8 cellular contexts compared by ENCODE assay signal in genomic region chr17:28743243-28744103, GRCh38. TPM values are rescaled to one million over a fixed set of nuclear protein-coding genes. Genes with fewer than 3 reads are reported as not detected.
A peak's percentile ranks its signal among the peaks of the same experiment; 100 is the strongest.
DNase-seq lines count a peak whose midpoint lies in the region; ATAC-seq and TF ChIP-seq lines count a peak whose summit lies in the region.

A gene with protein sequence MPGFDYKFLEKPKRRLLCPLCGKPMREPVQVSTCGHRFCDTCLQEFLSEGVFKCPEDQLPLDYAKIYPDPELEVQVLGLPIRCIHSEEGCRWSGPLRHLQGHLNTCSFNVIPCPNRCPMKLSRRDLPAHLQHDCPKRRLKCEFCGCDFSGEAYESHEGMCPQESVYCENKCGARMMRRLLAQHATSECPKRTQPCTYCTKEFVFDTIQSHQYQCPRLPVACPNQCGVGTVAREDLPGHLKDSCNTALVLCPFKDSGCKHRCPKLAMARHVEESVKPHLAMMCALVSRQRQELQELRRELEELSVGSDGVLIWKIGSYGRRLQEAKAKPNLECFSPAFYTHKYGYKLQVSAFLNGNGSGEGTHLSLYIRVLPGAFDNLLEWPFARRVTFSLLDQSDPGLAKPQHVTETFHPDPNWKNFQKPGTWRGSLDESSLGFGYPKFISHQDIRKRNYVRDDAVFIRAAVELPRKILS (plus strand): TSS chr17:28744011. CDS start chr17:28744113, 102 bp downstream.

- TF ChIP-seq CTCF in GM13976 (IDR thresholded peaks at IDR 0.05; ENCODE audit: borderline replicate concordance, control extremely low read depth, extremely low read depth, insufficient read depth, missing control alignments) (peak; percentile 32), hepatocyte (IDR thresholded peaks at IDR 0.05; ENCODE audit: poor library complexity) (no peak)

- no peaks in the 10 kb centered on the region for H3K9me3 ChIP-seq in hepatocyte (ENCODE audit: low read depth)

- H3K36me3 ChIP-seq in hepatocyte (replicated peaks; ENCODE audit: insufficient read depth, low read depth) = no peaks in the 10 kb centered on the region

- H3K27ac ChIP-seq in hepatocyte = peak within 1 kb of the TSS; percentile 100

- H3K4me1 ChIP-seq in hepatocyte (ENCODE audit: insufficient read depth) = peaks cover 33% of the 10 kb centered on the region

- in situ Hi-C loops in GM13976 (cut with MboI; ENCODE audit: low sequenced_read_pairs, unreplicated experiment) = loop anchor here (25.0 kb wide), 1 partner anchor 369 kb away; no protein-coding TSS in a partner anchor

- peaks cover 49% of the 10 kb centered on the region for H3K79me2 ChIP-seq in hepatocyte

- DNase-seq in GM13976 (ENCODE audit: low spot score) = peak; percentile 90
- DNase-seq in NCI-H146 treated with DMSO at 0.1 percent for 48 hours (lab: John Stamatoyannopoulos, UW; ENCODE audit: unreplicated experiment) = peak; percentile 60
- peak; percentile 57 for DNase-seq in T-helper 22 cell (ENCODE audit: low read depth)
- DNase-seq in astrocyte of the hippocampus (ENCODE audit: low read depth, low spot score) = peak; percentile 95
- peak; percentile 96 for DNase-seq in hepatocyte (ENCODE audit: low spot score)
- peak; percentile 81 for DNase-seq in renal cortical epithelial cell (ENCODE audit: low read depth)
- no peak for DNase-seq in OCI-M2 (lab: John Stamatoyannopoulos, UW; ENCODE audit: unreplicated experiment)

- H3K4me2 ChIP-seq in hepatocyte = peak within 1 kb of the TSS; percentile 97

- under 1% methylated on average over 30 of the region's 70 CpGs for WGBS in hepatocyte (ENCODE audit: low lambda C conversion rate, missing lambda C conversion rate)

- no peaks in the 10 kb centered on the region for H3K9me2 ChIP-seq in hepatocyte (replicated peaks; ENCODE audit: insufficient read depth)

- H2AFZ ChIP-seq in hepatocyte = peak within 1 kb of the TSS; percentile 61

- ATAC-seq in HG02852 (IDR thresholded peaks at IDR 0.05; ENCODE audit: unreplicated experiment) = peak; percentile 67

- peak within 1 kb of the TSS; percentile 60 for H3K4me3 ChIP-seq in hepatocyte

- H4K20me1 ChIP-seq in hepatocyte (ENCODE audit: insufficient read depth, poor library complexity, severe bottlenecking) = peaks cover 30% of the 10 kb centered on the region

- no peaks in the 10 kb centered on the region for H3K27me3 ChIP-seq in hepatocyte

RNA-seq across cellular contexts. Expression of the gene that starts here (rescaled TPM):
- total RNA-seq in hepatocyte (99.5 and 107 TPM in 2 replicates), renal cortical epithelial cell (63.8 and 103 TPM in 2 replicates)
- polyA plus RNA-seq in hepatocyte = 66.2 and 81.4 TPM in 2 replicates
